ENCODE assay signal across 24 cellular contexts in the genomic region with DNA sequence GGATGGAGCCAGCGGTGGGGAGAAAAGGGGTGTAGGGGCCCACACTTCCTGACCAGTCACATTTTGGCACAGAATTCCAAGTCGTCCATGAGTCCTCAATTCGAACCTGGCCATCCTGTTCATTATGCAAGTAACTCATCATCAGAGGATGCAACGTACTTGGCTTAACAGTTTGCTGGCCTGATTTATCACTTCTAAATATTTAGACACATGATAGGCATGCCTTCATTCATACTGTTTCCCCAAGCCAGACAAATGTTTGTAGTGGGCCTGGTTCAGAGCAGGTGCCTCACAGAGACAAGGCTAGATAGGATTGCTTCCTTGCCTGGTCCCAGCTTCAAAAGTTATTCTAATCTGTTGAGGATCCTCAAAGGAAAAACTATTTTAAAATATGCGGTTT.
DNase-seq lines count a peak whose midpoint lies in the region; ATAC-seq and TF ChIP-seq lines count a peak whose summit lies in the region.
"Had no signal": no experiment of that assay in that cellular context is flagged by ENCODE, and none has a peak within 500 bp of the region (broad histone marks: within the 10 kb centered on the region; RNA-seq: fewer than 3 reads in every experiment).

No MANE protein-coding gene starts in this region.

- no peak for DNase-seq in nephron progenitor cell
- no peak for DNase-seq in trophoblast cell
- no peak for DNase-seq in left cardiac atrium
- no peak for DNase-seq in NCI-H524 treated with DMSO at 0.1 percent for 48 hours (lab: John Stamatoyannopoulos, UW)
- no peak for DNase-seq in stimulated activated CD4-positive, alpha-beta T cell treated with anti-CD3 and anti-CD28 coated beads, Interleukin-2, amount 100 ng/mL, for 24 hours
- DNase-seq: 8988T; ACHN; AML-193; BE2C; CD4-positive, alpha-beta T cell; CD8-positive, alpha-beta memory T cell; DMS 273 treated with DMSO at 0.1 percent for 48 hours; DMS79; EL; GDM1; H9 had no signal

- H2AFZ ChIP-seq in trophoblast cell (ENCODE audit: insufficient read depth, low read length, poor library complexity): no peak overlapping the region
- H2AFZ ChIP-seq: GM23338 had no signal

- ATAC-seq in gastroesophageal sphincter (no peak), left cardiac atrium (no peak), GM21515 (IDR thresholded peaks at IDR 0.05; ENCODE audit: unreplicated experiment) (no peak)
- ATAC-seq: A549, GM12878, GM23338, HCT116 had no signal

- no peak overlapping the region for H2BK12ac ChIP-seq in trophoblast cell (ENCODE audit: low read length)

- H3K9me3 Mint-ChIP-seq in nephron progenitor cell: no peaks in the 10 kb centered on the region
- H3K9me3 Mint-ChIP-seq: CD4-positive, alpha-beta T cell; GM23338; H9 had no signal

- peaks cover 38% of the 10 kb centered on the region for H3K4me1 Mint-ChIP-seq in nephron progenitor cell
- H3K4me1 Mint-ChIP-seq: CD14-positive monocyte; CD8-positive, alpha-beta memory T cell; GM23338; H9 had no signal

- H3K36me3 ChIP-seq in gastroesophageal sphincter (peaks cover 0 to 17% of the 10 kb centered on the region in 2 donors), trophoblast cell (ENCODE audit: control insufficient read depth in 1 of 2, insufficient read depth in 2 of 2, low read length in 2 of 2) (peaks cover 17 to 31% of the 10 kb centered on the region in 2 experiments)
- H3K36me3 ChIP-seq: BE2C; BLaER1 treated with 17β-estradiol and CSF1 and Interleukin-3, amounts not matched to agents 10 nM and 100 nM had no signal

- H3K79me1 ChIP-seq in trophoblast cell (ENCODE audit: low read length): peaks cover 1% of the 10 kb centered on the region

- no peak overlapping the region for H3K4me2 ChIP-seq in trophoblast cell (ENCODE audit: low read length)
- H3K4me2 ChIP-seq: A549; BLaER1 treated with 17β-estradiol and CSF1 and Interleukin-3, amounts not matched to agents 10 nM and 100 nM; GM23338 had no signal

- no peaks in the 10 kb centered on the region for H3K79me2 ChIP-seq in trophoblast cell (ENCODE audit: control insufficient read depth, insufficient read depth, low read length, poor library complexity)

- TF ChIP-seq POLR2A in gastroesophageal sphincter (IDR thresholded peaks at IDR 0.05): no peak

- H3K23ac ChIP-seq in trophoblast cell (ENCODE audit: low read length): no peak overlapping the region

- WGBS in gastroesophageal sphincter (ENCODE audit: low coverage in 1 of 2), 2 donors: 86 to 92% methylated on average over 1 to 5 of the region's 5 CpGs
- no CpG with 5 or more reads among the region's 5 CpGs for WGBS in trophoblast cell (ENCODE audit: extremely low coverage, insufficient coverage, insufficient read length)

- no peak overlapping the region for H2AK5ac ChIP-seq in trophoblast cell (ENCODE audit: low read length)

- H3K27me3 ChIP-seq in gastroesophageal sphincter: no peaks in the 10 kb centered on the region
- no peaks in the 10 kb centered on the region for H3K27me3 ChIP-seq in trophoblast cell (ENCODE audit: insufficient read depth, low read length)
- H3K27me3 ChIP-seq: BE2C; BLaER1 treated with 17β-estradiol and CSF1 and Interleukin-3, amounts not matched to agents 10 nM and 100 nM had no signal

- H3K4me3 ChIP-seq in gastroesophageal sphincter (no peak overlapping the region), trophoblast cell (ENCODE audit: low read depth, low read length) (no peak overlapping the region)
- H3K4me3 ChIP-seq: A549; BLaER1 treated with 17β-estradiol and CSF1 and Interleukin-3, amounts not matched to agents 10 nM and 100 nM; GM12878; GM23338 had no signal

- no peak overlapping the region for H3K4me3 Mint-ChIP-seq in nephron progenitor cell
- H3K4me3 Mint-ChIP-seq: CD14-positive monocyte; CD4-positive, alpha-beta T cell; CD8-positive, alpha-beta memory T cell; GM23338; H9 had no signal

- no peak for TF ChIP-seq CTCF in gastroesophageal sphincter (IDR thresholded peaks at IDR 0.05)
- no peak for TF ChIP-seq CTCF in nephron progenitor cell (IDR thresholded peaks at IDR 0.05)

- no peak overlapping the region for H2BK5ac ChIP-seq in trophoblast cell (ENCODE audit: low read depth, low read length, poor library complexity)

- TF ChIP-seq EP300 in gastroesophageal sphincter (IDR thresholded peaks at IDR 0.05): no peak

- peak overlapping the region; percentile 61 for H3K27ac Mint-ChIP-seq in nephron progenitor cell
- H3K27ac Mint-ChIP-seq: CD14-positive monocyte; CD4-positive, alpha-beta T cell; GM23338 had no signal

- no peak overlapping the region for H3K18ac ChIP-seq in trophoblast cell (ENCODE audit: low read length)

- H4K91ac ChIP-seq in trophoblast cell (ENCODE audit: low read depth, low read length): no peak overlapping the region

- H3K36me3 Mint-ChIP-seq in nephron progenitor cell (ENCODE audit: low read depth): peaks cover 38% of the 10 kb centered on the region
- H3K36me3 Mint-ChIP-seq: CD8-positive, alpha-beta memory T cell had no signal

- peaks cover 12 to 54% (median 20%) of the 10 kb centered on the region in 3 donors for H3K4me1 ChIP-seq in gastroesophageal sphincter
- peaks cover 5 to 8% of the 10 kb centered on the region in 2 experiments for H3K4me1 ChIP-seq in trophoblast cell (ENCODE audit: control insufficient read depth in 1 of 2, insufficient read depth in 2 of 2, low read length in 2 of 2)
- H3K4me1 ChIP-seq: A549, BE2C had no signal

- no peak overlapping the region for H2BK120ac ChIP-seq in trophoblast cell (ENCODE audit: insufficient read depth, low read length, poor library complexity)

- no peak overlapping the region for H3K14ac ChIP-seq in trophoblast cell (ENCODE audit: low read length)

- H3K27ac ChIP-seq in gastroesophageal sphincter (peak overlapping the region in 3 of 4 donors; percentile 3 to 70 (median 42)), trophoblast cell (ENCODE audit: low read depth, low read length) (no peak overlapping the region)
- H3K27ac ChIP-seq: A549; BLaER1 treated with 17β-estradiol and CSF1 and Interleukin-3, amounts not matched to agents 10 nM and 100 nM had no signal

- H3K9me3 ChIP-seq in gastroesophageal sphincter (no peaks in the 10 kb centered on the region), trophoblast cell (ENCODE audit: insufficient read depth, low read depth, low read length) (no peaks in the 10 kb centered on the region)
- H3K9me3 ChIP-seq: A549, BE2C had no signal

- H4K12ac ChIP-seq in trophoblast cell (ENCODE audit: low read depth, low read length): no peak overlapping the region

- H3K27me3 Mint-ChIP-seq in nephron progenitor cell (ENCODE audit: low read depth, poor library complexity): peaks cover 2% of the 10 kb centered on the region

- peak overlapping the region; percentile 29 for H3K4ac ChIP-seq in trophoblast cell (ENCODE audit: low read depth, low read length)

- intact Hi-C loops in left cardiac atrium (cut with DNase I): no loop called here

- no peak overlapping the region for H3K9ac ChIP-seq in trophoblast cell (ENCODE audit: low read length)
- H3K9ac ChIP-seq: BLaER1 treated with 17β-estradiol and CSF1 and Interleukin-3, amounts not matched to agents 10 nM and 100 nM had no signal

- no peak overlapping the region for H4K8ac ChIP-seq in trophoblast cell (ENCODE audit: low read depth, low read length)
